1 cellular context compared by ENCODE assay signal in genomic region chr18:14139538-14139937, GRCh38. TPM values are rescaled to one million over a fixed set of nuclear protein-coding genes. Genes with fewer than 3 reads are reported as not detected.
"Had no signal": no experiment of that assay in that cellular context is flagged by ENCODE, and none has a peak within 500 bp of the region (broad histone marks: within the 10 kb centered on the region; RNA-seq: fewer than 3 reads in every experiment).

No MANE protein-coding gene starts in this region.

RNA-seq across cellular contexts. Expression of gene ZNF519, which starts 7.3 kb away (rescaled TPM):
- total RNA-seq: ascending aorta had no signal
